In genomic region chr1:180611016-180611930, GRCh38 we compare ENCODE assay signal across 10 cellular contexts. TPM values are rescaled to one million over a fixed set of nuclear protein-coding genes. Genes with fewer than 3 reads are reported as not detected.
DNase-seq lines count a peak whose midpoint lies in the region; ATAC-seq and TF ChIP-seq lines count a peak whose summit lies in the region.
"Had no signal": no experiment of that assay in that cellular context is flagged by ENCODE, and none has a peak within 500 bp of the region (broad histone marks: within the 10 kb centered on the region; RNA-seq: fewer than 3 reads in every experiment).

No MANE protein-coding gene starts in this region.

- H3K4me3 ChIP-seq in HL-60 (replicated peaks; ENCODE audit: insufficient read depth, low read length) (no peak overlapping the region), fibroblast of the aortic adventitia (ENCODE audit: low read depth, low read length) (no peak overlapping the region)

- TF ChIP-seq CTCF in HL-60 (IDR thresholded peaks at IDR 0.05; ENCODE audit: insufficient read depth, low read length) (no peak), fibroblast of the aortic adventitia (IDR thresholded peaks at IDR 0.05; ENCODE audit: insufficient read depth, low read length) (no peak)

- H3K27ac ChIP-seq in HL-60 (replicated peaks) = 0 out of 2 replicates have a peak overlapping the region, but pooled peaks have one; percentile 6
- H3K27ac ChIP-seq: brain microvascular endothelial cell had no signal

- no peak for ATAC-seq in HG03196 (IDR thresholded peaks at IDR 0.05; ENCODE audit: unreplicated experiment)

- no peaks in the 10 kb centered on the region for H3K27me3 ChIP-seq in HL-60 (ENCODE audit: insufficient read depth, poor library complexity, severe bottlenecking)
- H3K27me3 ChIP-seq: brain microvascular endothelial cell had no signal

- no peaks in the 10 kb centered on the region for H3K27me3 Mint-ChIP-seq in T-helper 2 cell treated with Interferon-gamma antibody and Interleukin-4, amounts not matched to agents 5 μg/mL and 100 μg/mL, for 36 hours (ENCODE audit: low read depth)

- no peak overlapping the region for H3K27ac Mint-ChIP-seq in T-helper 2 cell treated with Interferon-gamma antibody and Interleukin-4, amounts not matched to agents 5 μg/mL and 100 μg/mL, for 36 hours
- H3K27ac Mint-ChIP-seq: T-helper 1 cell treated with Interleukin-12 subunit alpha and Interleukin-12 subunit beta and Interleukin-4 antibody, amounts not matched to agents 30 μg/mL and 1 μg/mL, for 36 hours had no signal

- peaks cover 3% of the 10 kb centered on the region for H3K36me3 Mint-ChIP-seq in T-helper 2 cell treated with Interferon-gamma antibody and Interleukin-4, amounts not matched to agents 5 μg/mL and 100 μg/mL, for 36 hours (ENCODE audit: low read depth)

- H3K4me3 Mint-ChIP-seq in T-helper 2 cell treated with Interferon-gamma antibody and Interleukin-4, amounts not matched to agents 5 μg/mL and 100 μg/mL, for 36 hours = no peak overlapping the region
- H3K4me3 Mint-ChIP-seq: T-helper 1 cell treated with Interleukin-12 subunit alpha and Interleukin-12 subunit beta and Interleukin-4 antibody, amounts not matched to agents 30 μg/mL and 1 μg/mL, for 36 hours had no signal

- H3K9me3 Mint-ChIP-seq in T-helper 2 cell treated with Interferon-gamma antibody and Interleukin-4, amounts not matched to agents 5 μg/mL and 100 μg/mL, for 36 hours = no peaks in the 10 kb centered on the region
- H3K9me3 Mint-ChIP-seq: T-helper 1 cell treated with Interleukin-12 subunit alpha and Interleukin-12 subunit beta and Interleukin-4 antibody, amounts not matched to agents 30 μg/mL and 1 μg/mL, for 36 hours had no signal

- peaks cover 13% of the 10 kb centered on the region for H3K4me1 Mint-ChIP-seq in T-helper 2 cell treated with Interferon-gamma antibody and Interleukin-4, amounts not matched to agents 5 μg/mL and 100 μg/mL, for 36 hours (ENCODE audit: low read depth)

- DNase-seq in HL-60 (ENCODE audit: low read depth in 1 of 2, low spot score in 1 of 2) (peak; percentile 49 to 77), OCI-M2 (lab: John Stamatoyannopoulos, UW; ENCODE audit: unreplicated experiment) (peak; percentile 51), fibroblast of the aortic adventitia (ENCODE audit: low read depth) (peak; percentile 55), pons (ENCODE audit: low spot score) (peak; percentile 75), NCI-H774 (lab: John Stamatoyannopoulos, UW) (no peak), ureter (ENCODE audit: low spot score) (no peak)
- DNase-seq in T-helper 2 cell treated with Interferon-gamma antibody and Interleukin-4, amounts not matched to agents 5 μg/mL and 100 μg/mL, for 36 hours (ENCODE audit: low spot score) = no peak
- DNase-seq: brain microvascular endothelial cell had no signal

RNA-seq across cellular contexts. Expression of gene XPR1, which starts 20.5 kb away (rescaled TPM):
- total RNA-seq in fibroblast of the aortic adventitia (ENCODE audit: low replicate concordance) (11.9 and 31.8 TPM in 2 replicates), ureter (66.2 TPM)

RNA-seq across cellular contexts. Expression of gene OVAAL, which starts 52.5 kb away (rescaled TPM):
- not detected in 2 replicates for total RNA-seq in fibroblast of the aortic adventitia (ENCODE audit: low replicate concordance)
- not detected for total RNA-seq in ureter

Comparison
In these comparisons a context has a peak if more than half of its experiments do, and no peak if none do; other contexts are left out.
1. DNase-seq: peak in HL-60 (2 of 2), OCI-M2 (single experiment), fibroblast of the aortic adventitia (single experiment) and pons (single experiment); none in NCI-H774 (single experiment), T-helper 2 cell treated with Interferon-gamma antibody and Interleukin-4, amounts not matched to agents 5 μg/mL and 100 μg/mL, for 36 hours (single experiment) and ureter (single experiment).